8 cellular contexts compared by ENCODE assay signal in the genomic region with DNA sequence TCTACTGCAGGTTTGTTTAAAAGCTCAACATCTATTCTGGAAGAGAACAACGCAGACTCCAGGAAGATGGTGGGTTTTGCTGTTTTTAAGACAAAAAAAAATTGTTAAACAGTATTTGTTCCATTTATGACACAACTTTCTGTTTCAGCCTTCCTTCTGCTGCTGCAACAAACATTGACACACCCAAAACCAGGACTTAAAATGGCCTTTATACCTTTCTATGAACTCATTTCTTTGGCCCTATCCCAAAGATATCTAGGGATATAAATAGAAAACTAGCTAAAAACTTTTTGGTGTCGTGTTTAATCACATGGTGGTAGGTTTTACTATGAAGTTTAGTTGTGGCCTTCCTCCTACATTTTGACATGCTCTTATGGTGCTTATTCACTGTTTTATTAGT. TPM values are rescaled to one million over a fixed set of nuclear protein-coding genes. Genes with fewer than 3 reads are reported as not detected.
DNase-seq lines count a peak whose midpoint lies in the region; ATAC-seq and TF ChIP-seq lines count a peak whose summit lies in the region.

No MANE protein-coding gene starts in this region.

- H3K27me3 ChIP-seq in KMS-11 (ENCODE audit: insufficient read depth, low read depth) (no peaks in the 10 kb centered on the region), spleen (replicated peaks in 1 of 7) (peaks cover 0 to 18% (median 5%) of the 10 kb centered on the region in 7 donors)

- H3K4me1 Mint-ChIP-seq in activated T-cell treated with anti-CD3 and anti-CD28 coated beads, Interleukin-2, amount 50 U/mL, for 4 hours (ENCODE audit: low read depth), result peaks cover 24% of the 10 kb centered on the region

- no peaks in the 10 kb centered on the region for H3K79me2 ChIP-seq in KMS-11 (ENCODE audit: insufficient read depth, low read depth)

- no peaks in the 10 kb centered on the region for H3K36me3 Mint-ChIP-seq in activated T-cell treated with anti-CD3 and anti-CD28 coated beads, Interleukin-2, amount 50 U/mL, for 4 hours (ENCODE audit: insufficient read depth)

- H3K4me3 Mint-ChIP-seq in activated T-cell treated with anti-CD3 and anti-CD28 coated beads, Interleukin-2, amount 50 U/mL, for 4 hours, result peak overlapping the region; percentile 88

- intact Hi-C loops in spleen (cut with DNase I; ENCODE audit: low total_unique reads), result no loop called here

- no peak overlapping the region for H3K4me3 ChIP-seq in KMS-11 (IDR thresholded peaks at IDR 0.05; ENCODE audit: insufficient read depth, low read depth, low read length)
- peak overlapping the region in 7 of 8 donors; percentile 63 to 86 (median 67) for H3K4me3 ChIP-seq in spleen

- WGBS in spleen, 5 donors, result 20 to 31% (median 24%) methylated on average over 2 of the region's 2 CpGs

- H3K9ac ChIP-seq in KMS-11, result no peak overlapping the region

- DNase-seq in activated T-cell treated with anti-CD3 and anti-CD28 coated beads, Interleukin-2, amount 50 U/mL, for 4 hours, result no peak
- no peak for DNase-seq in activated T-cell treated with anti-CD3 and anti-CD28 coated beads, Interleukin-2, amount 50 U/mL, for 1 hour
- peak; percentile 46 for DNase-seq in epithelial cell of prostate (ENCODE audit: low read depth, low spot score)
- no peak for DNase-seq in spleen
- DNase-seq in NCI-H2107 treated with DMSO at 0.1 percent for 48 hours (lab: John Stamatoyannopoulos, UW; ENCODE audit: unreplicated experiment), result no peak
- DNase-seq in kidney glomerular epithelial cell (lab: John Stamatoyannopoulos, UW), result no peak

- no peak for ATAC-seq in activated T-cell treated with anti-CD3 and anti-CD28 coated beads, Interleukin-2, amount 50 U/mL, for 4 hours
- no peak for ATAC-seq in HG03571 (IDR thresholded peaks at IDR 0.05; ENCODE audit: unreplicated experiment)

- H3K4me2 ChIP-seq in KMS-11, result peak overlapping the region; percentile 89

- H3K27me3 Mint-ChIP-seq in activated T-cell treated with anti-CD3 and anti-CD28 coated beads, Interleukin-2, amount 50 U/mL, for 4 hours (ENCODE audit: low read depth), result peaks cover 31% of the 10 kb centered on the region

- peak overlapping the region; percentile 96 for H2AFZ ChIP-seq in KMS-11 (ENCODE audit: low read depth)

- peaks cover 8% of the 10 kb centered on the region for H3K4me1 ChIP-seq in KMS-11 (ENCODE audit: low read depth, poor library complexity, severe bottlenecking)
- peaks cover 0 to 68% (median 21%) of the 10 kb centered on the region in 6 donors for H3K4me1 ChIP-seq in spleen

- no peak for TF ChIP-seq POLR2A in spleen (IDR thresholded peaks at IDR 0.05)

- TF ChIP-seq CTCF in KMS-11 (conservative IDR thresholded peaks at IDR 0.05; ENCODE audit: low read depth, low read length), result no peak
- no peak for TF ChIP-seq CTCF in spleen (IDR thresholded peaks at IDR 0.05 in 8 of 11, conservative IDR thresholded peaks at IDR 0.05 in 3 of 11)

- H3K27ac ChIP-seq in KMS-11 (no peak overlapping the region), epithelial cell of prostate (peak overlapping the region; percentile 96), spleen (peak overlapping the region; percentile 45 to 95 (median 92))

- no peaks in the 10 kb centered on the region for H3K9me3 Mint-ChIP-seq in activated T-cell treated with anti-CD3 and anti-CD28 coated beads, Interleukin-2, amount 50 U/mL, for 4 hours

- H3K9me3 ChIP-seq in spleen, result no peaks in the 10 kb centered on the region

- no peaks in the 10 kb centered on the region for H4K20me1 ChIP-seq in KMS-11 (ENCODE audit: insufficient read depth)

- H3K36me3 ChIP-seq in KMS-11 (ENCODE audit: insufficient read depth), result no peaks in the 10 kb centered on the region
- H3K36me3 ChIP-seq in spleen, result no peaks in the 10 kb centered on the region

RNA-seq across cellular contexts. Expression of a gene that starts 1.0 kb away (rescaled TPM):
- 1 to 10 TPM; 1.9 to 2.3 (median 2.0) TPM for total RNA-seq in activated T-cell treated with anti-CD3 and anti-CD28 coated beads, Interleukin-2, amount 50 U/mL, for 4 hours
- total RNA-seq in spleen, result 10 to 100 TPM; 25.1 to 58.1 (median 35.4) TPM
- polyA plus RNA-seq in spleen, result 1 to 10 TPM; 5.6 to 8.2 (median 7.8) TPM

Comparison
In these comparisons a context has a peak if more than half of its experiments do, and no peak if none do; other contexts are left out.
1. RNA of a gene that starts 1.0 kb away (total RNA-seq): 25.1 to 58.1 TPM in spleen; 1.9 to 2.3 TPM in activated T-cell treated with anti-CD3 and anti-CD28 coated beads, Interleukin-2, amount 50 U/mL, for 4 hours; every median in the first group is over 4 times any median in the second.